1 cellular context compared by ENCODE assay signal in the genomic region with DNA sequence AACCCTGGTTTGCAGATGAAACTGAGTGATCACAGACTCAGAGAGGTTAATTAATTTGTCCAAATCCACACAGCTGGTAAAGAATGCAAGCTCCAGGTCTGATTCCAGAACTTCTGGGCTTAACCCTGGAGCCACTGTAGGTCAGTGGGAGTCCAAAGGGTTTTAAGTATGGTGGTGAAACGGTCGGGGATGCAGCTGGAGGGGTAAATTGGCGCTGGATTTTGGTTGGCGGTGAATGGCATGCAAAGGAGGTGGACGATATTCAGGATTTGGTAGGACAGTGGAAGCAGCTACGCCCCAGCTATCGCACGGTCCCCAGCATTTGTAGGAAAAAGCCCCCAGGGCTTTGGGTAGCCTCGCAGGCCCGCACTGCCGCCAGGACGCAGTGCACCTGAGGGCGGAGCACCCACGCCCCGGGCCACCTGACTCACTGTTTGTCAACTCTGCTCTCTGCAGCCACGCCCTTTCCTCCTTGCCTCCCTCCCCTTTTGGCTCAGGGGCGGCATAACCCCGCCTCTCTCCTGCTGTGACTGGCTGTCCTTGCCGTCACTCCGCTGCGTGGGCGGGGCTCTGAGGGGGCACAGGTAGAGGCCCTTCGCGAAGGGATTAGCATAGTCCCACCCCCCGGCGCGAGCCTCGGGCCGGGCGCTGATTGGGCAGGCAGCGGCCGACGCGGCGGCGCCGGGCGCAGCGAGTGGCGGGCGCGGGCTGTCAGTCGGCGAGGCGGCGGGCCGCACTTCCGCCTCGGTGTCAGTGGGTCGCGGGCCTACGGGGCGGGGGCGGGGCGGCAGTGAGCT.
A peak's percentile ranks its signal among the peaks of the same experiment; 100 is the strongest.
TF ChIP-seq lines count a peak whose summit lies in the region.

Gene OSBPL2, plus strand, starts transcription at position 750 of the 797 bp plus-strand sequence. CDS start 17,664 bp downstream, outside the sequence.

TF ChIP-seq in HEK293, 187 proteins besides CTCF, POLR2A, EP300 and RAD21 (continued from another document and continues in another):
- TF ChIP-seq ZNF280D (tag by site-specific recombination; IDR thresholded peaks at IDR 0.05) = no peak
- no peak for TF ChIP-seq ZNF560 (tag by site-specific recombination; IDR thresholded peaks at IDR 0.05; ENCODE audit: borderline replicate concordance)
- TF ChIP-seq ZBTB20 (tag by site-specific recombination; IDR thresholded peaks at IDR 0.05) = no peak
- 0 out of 2 replicates have a peak, but pooled peaks have one; percentile 2 for TF ChIP-seq ZBTB6 (tag by site-specific recombination; IDR thresholded peaks at IDR 0.05)
- TF ChIP-seq SCRT2 (tag by site-specific recombination; IDR thresholded peaks at IDR 0.05) = 0 out of 2 replicates have a peak, but pooled peaks have one; percentile 36
- TF ChIP-seq ZNF175 (tag by site-specific recombination; IDR thresholded peaks at IDR 0.05) = no peak
- peak; percentile 85 for TF ChIP-seq KLF17 (tag by site-specific recombination; IDR thresholded peaks at IDR 0.05)
- no peak for TF ChIP-seq ZNF513 (tag by site-specific recombination; IDR thresholded peaks at IDR 0.05)
- no peak for TF ChIP-seq OVOL3 (tag by site-specific recombination; IDR thresholded peaks at IDR 0.05)
- no peak for TF ChIP-seq YY2 (tag by site-specific recombination; IDR thresholded peaks at IDR 0.05)
- peak; percentile 67; the same call in 1 of the 2 replicates for TF ChIP-seq ZNF423 (tag by site-specific recombination; IDR thresholded peaks at IDR 0.05)
- TF ChIP-seq TRIM28 (IDR thresholded peaks at IDR 0.05; ENCODE audit: borderline replicate concordance, low read length) = no peak
- no peak for TF ChIP-seq ZNF302 (tag by site-specific recombination; IDR thresholded peaks at IDR 0.05; ENCODE audit: low read depth)
- TF ChIP-seq PRDM10 (tag by site-specific recombination; IDR thresholded peaks at IDR 0.05) = no peak
- TF ChIP-seq ZNF830 (tag by site-specific recombination; IDR thresholded peaks at IDR 0.05; ENCODE audit: low read depth) = no peak
- no peak for TF ChIP-seq ELK4 (IDR thresholded peaks at IDR 0.05; ENCODE audit: borderline replicate concordance, low read depth, low read length)
- TF ChIP-seq, protein P1, sequence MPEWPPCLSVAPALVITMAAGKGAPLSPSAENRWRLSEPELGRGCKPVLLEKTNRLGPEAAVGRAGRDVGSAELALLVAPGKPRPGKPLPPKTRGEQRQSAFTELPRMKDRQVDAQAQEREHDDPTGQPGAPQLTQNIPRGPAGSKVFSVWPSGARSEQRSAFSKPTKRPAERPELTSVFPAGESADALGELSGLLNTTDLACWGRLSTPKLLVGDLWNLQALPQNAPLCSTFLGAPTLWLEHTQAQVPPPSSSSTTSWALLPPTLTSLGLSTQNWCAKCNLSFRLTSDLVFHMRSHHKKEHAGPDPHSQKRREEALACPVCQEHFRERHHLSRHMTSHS (tag by site-specific recombination; IDR thresholded peaks at IDR 0.05) = no peak
- no peak for TF ChIP-seq YY1 (tag by site-specific recombination; IDR thresholded peaks at IDR 0.05)
- no peak for TF ChIP-seq ZNF184 (tag by site-specific recombination; IDR thresholded peaks at IDR 0.05)
- peak; percentile 92 for TF ChIP-seq KLF16 (tag by site-specific recombination; IDR thresholded peaks at IDR 0.05)
- TF ChIP-seq HOXC10 (CRISPR knock-in tag; IDR thresholded peaks at IDR 0.05) = no peak
- no peak for TF ChIP-seq ZNF274 (IDR thresholded peaks at IDR 0.05; ENCODE audit: low read length)
- no peak for TF ChIP-seq ZNF274 (tag by site-specific recombination; IDR thresholded peaks at IDR 0.05; ENCODE audit: borderline replicate concordance)
- TF ChIP-seq ZNF639 (tag by site-specific recombination; IDR thresholded peaks at IDR 0.05) = no peak
- TF ChIP-seq ZNF221 (tag by site-specific recombination; IDR thresholded peaks at IDR 0.05; ENCODE audit: borderline replicate concordance) = no peak
- TF ChIP-seq, protein P2, sequence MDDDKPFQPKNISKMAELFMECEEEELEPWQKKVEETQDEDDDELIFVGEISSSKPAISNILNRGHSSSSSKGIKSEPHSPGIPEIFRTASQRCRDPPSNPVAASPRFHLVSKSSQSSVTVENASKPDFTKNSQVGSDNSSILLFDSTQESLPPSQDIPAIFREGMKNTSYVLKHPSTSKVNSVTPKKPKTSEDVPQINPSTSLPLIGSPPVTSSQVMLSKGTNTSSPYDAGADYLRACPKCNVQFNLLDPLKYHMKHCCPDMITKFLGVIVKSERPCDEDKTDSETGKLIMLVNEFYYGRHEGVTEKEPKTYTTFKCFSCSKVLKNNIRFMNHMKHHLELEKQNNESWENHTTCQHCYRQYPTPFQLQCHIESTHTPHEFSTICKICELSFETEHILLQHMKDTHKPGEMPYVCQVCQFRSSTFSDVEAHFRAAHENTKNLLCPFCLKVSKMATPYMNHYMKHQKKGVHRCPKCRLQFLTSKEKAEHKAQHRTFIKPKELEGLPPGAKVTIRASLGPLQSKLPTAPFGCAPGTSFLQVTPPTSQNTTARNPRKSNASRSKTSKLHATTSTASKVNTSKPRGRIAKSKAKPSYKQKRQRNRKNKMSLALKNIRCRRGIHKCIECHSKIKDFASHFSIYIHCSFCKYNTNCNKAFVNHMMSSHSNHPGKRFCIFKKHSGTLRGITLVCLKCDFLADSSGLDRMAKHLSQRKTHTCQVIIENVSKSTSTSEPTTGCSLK (tag by site-specific recombination; IDR thresholded peaks at IDR 0.05) = no peak
- TF ChIP-seq BCL11B (tag by site-specific recombination; IDR thresholded peaks at IDR 0.05; ENCODE audit: low read depth) = no peak
- TF ChIP-seq ZNF214 (tag by site-specific recombination; IDR thresholded peaks at IDR 0.05; ENCODE audit: borderline replicate concordance) = no peak
- TF ChIP-seq, protein P3, sequence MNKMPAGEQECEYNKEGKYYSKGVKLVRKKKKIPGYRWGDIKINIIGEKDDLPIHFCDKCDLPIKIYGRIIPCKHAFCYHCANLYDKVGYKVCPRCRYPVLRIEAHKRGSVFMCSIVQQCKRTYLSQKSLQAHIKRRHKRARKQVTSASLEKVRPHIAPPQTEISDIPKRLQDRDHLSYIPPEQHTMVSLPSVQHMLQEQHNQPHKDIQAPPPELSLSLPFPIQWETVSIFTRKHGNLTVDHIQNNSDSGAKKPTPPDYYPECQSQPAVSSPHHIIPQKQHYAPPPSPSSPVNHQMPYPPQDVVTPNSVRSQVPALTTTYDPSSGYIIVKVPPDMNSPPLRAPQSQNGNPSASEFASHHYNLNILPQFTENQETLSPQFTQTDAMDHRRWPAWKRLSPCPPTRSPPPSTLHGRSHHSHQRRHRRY (tag by site-specific recombination; IDR thresholded peaks at IDR 0.05) = no peak
- TF ChIP-seq ZNF335 (tag by site-specific recombination; conservative IDR thresholded peaks at IDR 0.05) = peak; percentile 49
- no peak for TF ChIP-seq ZNF366 (tag by site-specific recombination; conservative IDR thresholded peaks at IDR 0.05)
- peak; percentile 95 for TF ChIP-seq KLF8 (tag by site-specific recombination; IDR thresholded peaks at IDR 0.05)
- no peak for TF ChIP-seq ZFP3 (tag by site-specific recombination; IDR thresholded peaks at IDR 0.05; ENCODE audit: low read depth)
- TF ChIP-seq, protein P4, sequence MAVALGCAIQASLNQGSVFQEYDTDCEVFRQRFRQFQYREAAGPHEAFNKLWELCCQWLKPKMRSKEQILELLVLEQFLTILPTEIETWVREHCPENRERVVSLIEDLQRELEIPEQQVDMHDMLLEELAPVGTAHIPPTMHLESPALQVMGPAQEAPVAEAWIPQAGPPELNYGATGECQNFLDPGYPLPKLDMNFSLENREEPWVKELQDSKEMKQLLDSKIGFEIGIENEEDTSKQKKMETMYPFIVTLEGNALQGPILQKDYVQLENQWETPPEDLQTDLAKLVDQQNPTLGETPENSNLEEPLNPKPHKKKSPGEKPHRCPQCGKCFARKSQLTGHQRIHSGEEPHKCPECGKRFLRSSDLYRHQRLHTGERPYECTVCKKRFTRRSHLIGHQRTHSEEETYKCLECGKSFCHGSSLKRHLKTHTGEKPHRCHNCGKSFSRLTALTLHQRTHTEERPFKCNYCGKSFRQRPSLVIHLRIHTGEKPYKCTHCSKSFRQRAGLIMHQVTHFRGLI (tag by site-specific recombination; IDR thresholded peaks at IDR 0.05) = no peak
- no peak for TF ChIP-seq ZNF311 (tag by site-specific recombination; IDR thresholded peaks at IDR 0.05; ENCODE audit: borderline replicate concordance)
